25 cellular contexts compared by ENCODE assay signal in genomic region chr1:6799499-6799898, GRCh38.
"Had no signal": no experiment of that assay in that cellular context is flagged by ENCODE, and none has a peak within 500 bp of the region (broad histone marks: within the 10 kb centered on the region; RNA-seq: fewer than 3 reads in every experiment).

No MANE protein-coding gene starts in this region.

- H3K36me3 ChIP-seq: esophagus muscularis mucosa, gastroesophageal sphincter, heart left ventricle, lower lobe of right lung, right lobe of liver, suprapubic skin, thyroid gland, vagina had no signal

- FAIRE-seq: colon, endothelial cell of umbilical vein, kidney had no signal

- H3K27ac ChIP-seq: foreskin keratinocyte, gastroesophageal sphincter, hepatocyte, left lung, lower lobe of right lung, parathyroid adenoma, suprapubic skin had no signal

- H3K9ac ChIP-seq: parathyroid adenoma had no signal

- H3K9me3 ChIP-seq: esophagus muscularis mucosa, gastroesophageal sphincter, heart left ventricle, left lung, lower lobe of right lung, right lobe of liver, suprapubic skin, thyroid gland, vagina had no signal

- H3K4me2 ChIP-seq: hepatocyte, smooth muscle cell had no signal

- DNase-seq: effector memory CD4-positive, alpha-beta T cell; foreskin keratinocyte; heart left ventricle; kidney; left lung; lower lobe of right lung; natural killer cell; occipital lobe; right lobe of liver; stimulated activated CD4-positive, alpha-beta T cell treated with anti-CD3 and anti-CD28 coated beads, Interleukin-12 subunit alpha, Interleukin-12 subunit beta, amount 100 ng/mL, for 4 hours; stimulated activated CD4-positive, alpha-beta T cell treated with anti-CD3 and anti-CD28 coated beads, Interleukin-1b, Interleukin-23, amount 100 ng/mL, for 48 hours; stimulated activated CD4-positive, alpha-beta T cell treated with anti-CD3 and anti-CD28 coated beads, Interleukin-4, amount 100 ng/mL, for 1 hour; stimulated activated CD8-positive, alpha-beta memory T cell treated with anti-CD3 and anti-CD28 coated beads, Interleukin-4, amount 100 ng/mL, for 48 hours; stimulated activated naive CD4-positive, alpha-beta T cell; stimulated activated naive CD8-positive, alpha-beta T cell treated with anti-CD3 and anti-CD28 coated beads, Interleukin-15, amount 100 ng/mL, for 72 hours; thyroid gland had no signal

- H2AFZ ChIP-seq: hepatocyte, parathyroid adenoma had no signal

- H3K27me3 ChIP-seq: esophagus muscularis mucosa, foreskin keratinocyte, gastroesophageal sphincter, heart left ventricle, hepatocyte, left lung, right lobe of liver, suprapubic skin, thyroid gland, vagina had no signal

- H3K4me3 ChIP-seq: esophagus muscularis mucosa, gastroesophageal sphincter, heart left ventricle, hepatocyte, left lung, lower lobe of right lung, right lobe of liver, smooth muscle cell, suprapubic skin, thyroid gland, vagina had no signal

- ATAC-seq: foreskin keratinocyte; gastroesophageal sphincter; heart left ventricle; left lung; lower lobe of right lung; natural killer cell; right lobe of liver; stimulated activated naive CD8-positive, alpha-beta T cell treated with anti-CD3 and anti-CD28 coated beads, Interleukin-15, amount 100 ng/mL, for 72 hours had no signal
